25 cellular contexts compared by ENCODE assay signal in genomic region chr22:49483946-49484345, GRCh38.
"Had no signal": no experiment of that assay in that cellular context is flagged by ENCODE, and none has a peak within 500 bp of the region (broad histone marks: within the 10 kb centered on the region; RNA-seq: fewer than 3 reads in every experiment).

No MANE protein-coding gene starts in this region.

- H3K4me1 ChIP-seq: ascending aorta, body of pancreas, SJSA1 had no signal

- H3K27ac ChIP-seq: ascending aorta, body of pancreas, SJSA1 had no signal

- H3K9me3 ChIP-seq: ascending aorta, body of pancreas had no signal

- H3K4me3 ChIP-seq: ascending aorta, body of pancreas, SJSA1 had no signal

- H3K36me3 ChIP-seq: ascending aorta, SJSA1 had no signal

- H3K27me3 ChIP-seq: ascending aorta, SJSA1 had no signal

- DNase-seq: activated CD4-positive, alpha-beta T cell treated with anti-CD3 and anti-CD28 coated beads for 48 hours; activated CD4-positive, alpha-beta T cell treated with anti-CD3 and anti-CD28 coated beads, Interleukin-2, amount 50 U/mL, for 4 hours; activated CD8-positive, alpha-beta memory T cell treated with anti-CD3 and anti-CD28 coated beads, Interleukin-2, amount 10 ng/mL, durations not matched to agents 7 days and 5 days; activated CD8-positive, alpha-beta T cell treated with anti-CD3 and anti-CD28 coated beads, Interleukin-2, amount 10 ng/mL, durations not matched to agents 7 days and 5 days; activated effector memory CD4-positive, alpha-beta T cell treated with anti-CD3 and anti-CD28 coated beads, Interleukin-2, amount 50 U/mL, for 16 hours; activated naive CD4-positive, alpha-beta T cell treated with Interleukin-2 at 50 U/mL for 16 hours; activated naive CD8-positive, alpha-beta T cell treated with anti-CD3 and anti-CD28 coated beads, Interleukin-2, amount 50 U/mL, for 24 hours; activated T-cell treated with anti-CD3 and anti-CD28 coated beads, Interleukin-2, amount 50 U/mL, for 4 hours; amniotic stem cell; body of pancreas; MM.1S; NCI-H1048; NCI-H146; NCI-H187 treated with DMSO at 0.1 percent for 48 hours; NCI-H2081 treated with DMSO at 0.1 percent for 48 hours; NCI-H446; NCI-H524; PC-3; SHP77; SW 1271 had no signal

- ATAC-seq: activated CD4-positive, CD25-positive, alpha-beta regulatory T cell treated with anti-CD3 and anti-CD28 coated beads, Interleukin-2, amount 50 U/mL, for 24 hours; activated CD8-positive, alpha-beta memory T cell treated with anti-CD3 and anti-CD28 coated beads, Interleukin-2, amount 10 ng/mL, durations not matched to agents 7 days and 5 days; activated CD8-positive, alpha-beta T cell treated with anti-CD3 and anti-CD28 coated beads, Interleukin-2, amount 10 ng/mL, durations not matched to agents 7 days and 5 days; activated naive CD4-positive, alpha-beta T cell treated with anti-CD3 and anti-CD28 coated beads, Interleukin-2, amount 50 U/mL, for 72 hours; activated naive CD8-positive, alpha-beta T cell treated with anti-CD3 and anti-CD28 coated beads, Interleukin-2, amount 50 U/mL, for 24 hours; activated T-cell treated with anti-CD3 and anti-CD28 coated beads, Interleukin-2, amount 50 U/mL, for 4 hours; body of pancreas; PC-3; SK-N-SH treated with all-trans-retinoic acid at 6 μM for 48 hours had no signal
